In genomic region chr17:17750881-17751280, GRCh38 we compare ENCODE assay signal across 8 cellular contexts.
DNase-seq lines count a peak whose midpoint lies in the region; ATAC-seq, FAIRE-seq and TF ChIP-seq lines count a peak whose summit lies in the region.

No MANE protein-coding gene starts in this region.

- CTCF ChIA-PET in endothelial cell of umbilical vein (lab: Charles Lee) = interaction anchor here (0.7 to 2.2 kb wide), 3 partner anchors 24 to 27 kb away, joined by 3 to 7 read pairs (median 4); no protein-coding TSS in a partner anchor

- H3K27me3 ChIP-seq in right atrium auricular region (no peaks in the 10 kb centered on the region), endothelial cell of umbilical vein (ENCODE audit: control insufficient read depth in 2 of 2, insufficient read depth in 2 of 2, low read length in 2 of 2) (no peaks in the 10 kb centered on the region)

- H3K4me2 ChIP-seq in endothelial cell of umbilical vein (ENCODE audit: insufficient read depth, low read length) = no peak overlapping the region

- H3K9me3 ChIP-seq in right atrium auricular region (no peaks in the 10 kb centered on the region), endothelial cell of umbilical vein (replicated peaks; ENCODE audit: control insufficient read depth, insufficient read depth, low read length) (no peaks in the 10 kb centered on the region)

- intact Hi-C loops in left cardiac atrium (cut with DNase I) (loop anchor here in 1 of 2 donors (10.0 kb wide), 1 partner anchor 66 kb away; the partner anchor contains the start of gene RAI1), endothelial cell of umbilical vein (cut with micrococcal nuclease) (no loop called here), sciatic nerve (cut with DNase I) (no loop called here)

- POLR2A ChIA-PET in endothelial cell of umbilical vein (lab: Charles Lee) = no interaction called here

- dilution Hi-C loops in endothelial cell of umbilical vein (cut with MboI; ENCODE audit: extremely low pct_ligation_motif_present, low sequenced_read_pairs) = no loop called here

- DNase-seq in right atrium auricular region (ENCODE audit: low spot score) (no peak), left cardiac atrium (no peak), SKM-1 treated with dmso at 0.1 percent for 144 hours (lab: John Stamatoyannopoulos, UW; ENCODE audit: unreplicated experiment) (peak; percentile 57), endothelial cell of umbilical vein (ENCODE audit: low read depth, low spot score) (no peak), LoVo (ENCODE audit: low spot score) (no peak), sciatic nerve (ENCODE audit: low spot score) (no peak), AG20443 (ENCODE audit: low spot score) (no peak)
- peak; percentile 58 for DNase-seq in stimulated activated naive CD8-positive, alpha-beta T cell treated with anti-CD3 and anti-CD28 coated beads, Interleukin-15, Interleukin-2, amounts not matched to agents 100 U/mL and 50 U/mL, for 24 hours

- no peak overlapping the region for H3K9ac ChIP-seq in endothelial cell of umbilical vein (replicated peaks; ENCODE audit: extremely low read depth, insufficient read depth, low read length)

- H2AFZ ChIP-seq in endothelial cell of umbilical vein (ENCODE audit: low read depth, low read length) = no peak overlapping the region

- no peak for ATAC-seq in left cardiac atrium
- peak; percentile 20 for ATAC-seq in stimulated activated naive CD8-positive, alpha-beta T cell treated with anti-CD3 and anti-CD28 coated beads, Interleukin-15, Interleukin-2, amounts not matched to agents 100 U/mL and 50 U/mL, for 24 hours
- no peak for ATAC-seq in sciatic nerve

- H3K4me3 ChIP-seq in right atrium auricular region (no peak overlapping the region), endothelial cell of umbilical vein (replicated peaks in 1 of 3; ENCODE audit: insufficient read depth in 1 of 3, low read depth in 1 of 3, low read length in 3 of 3) (no peak overlapping the region)

- H3K36me3 ChIP-seq in right atrium auricular region (no peaks in the 10 kb centered on the region), endothelial cell of umbilical vein (ENCODE audit: control insufficient read depth in 2 of 2, extremely low read depth in 1 of 2, insufficient read depth in 2 of 2, low read length in 2 of 2) (no peaks in the 10 kb centered on the region)

- TF ChIP-seq POLR2A in endothelial cell of umbilical vein (IDR thresholded peaks at IDR 0.05; ENCODE audit: low read depth, low read length) = no peak

- H3K9me1 ChIP-seq in endothelial cell of umbilical vein (replicated peaks; ENCODE audit: control insufficient read depth, extremely low read depth, insufficient read depth, low read length) = no peaks in the 10 kb centered on the region

- H4K20me1 ChIP-seq in endothelial cell of umbilical vein (replicated peaks; ENCODE audit: control insufficient read depth, extremely low read depth, insufficient read depth, low read length) = no peaks in the 10 kb centered on the region

- H3K27ac ChIP-seq in right atrium auricular region = peak overlapping the region; percentile 31 to 84
- peak overlapping the region; percentile 81 for H3K27ac ChIP-seq in endothelial cell of umbilical vein (ENCODE audit: insufficient read depth, low read depth, low read length)

- BruUV-seq in endothelial cell of umbilical vein (replicated peaks; lab: Mats Ljungman, UMichigan) = no TSS peak

- no peak for FAIRE-seq in endothelial cell of umbilical vein (lab: Jason Lieb, UNC)

- TF ChIP-seq CTCF in right atrium auricular region (IDR thresholded peaks at IDR 0.05) (no peak), endothelial cell of umbilical vein (IDR thresholded peaks at IDR 0.05; ENCODE audit: extremely low read depth in 1 of 2, insufficient read depth in 1 of 2, low read depth in 1 of 2, low read length in 2 of 2) (no peak)

- peaks cover 5 to 74% of the 10 kb centered on the region in 2 donors for H3K4me1 ChIP-seq in right atrium auricular region
- peaks cover 39% of the 10 kb centered on the region for H3K4me1 ChIP-seq in endothelial cell of umbilical vein (ENCODE audit: control insufficient read depth, extremely low read depth, insufficient read depth, low read length)

- H3K79me2 ChIP-seq in endothelial cell of umbilical vein (ENCODE audit: control insufficient read depth, insufficient read depth, low read length) = peaks cover 36% of the 10 kb centered on the region

TF ChIP-seq in endothelial cell of umbilical vein, 7 proteins besides CTCF, POLR2A, EP300 and RAD21:
- no peak for TF ChIP-seq POLR2AphosphoS5 (IDR thresholded peaks at IDR 0.05; ENCODE audit: insufficient read depth, low read depth, low read length)
- TF ChIP-seq MAX (IDR thresholded peaks at IDR 0.05; ENCODE audit: insufficient read depth, insufficient read length) = no peak
- TF ChIP-seq GATA2 (IDR thresholded peaks at IDR 0.05; ENCODE audit: insufficient read depth, insufficient read length, low read depth, low read length) = no peak
- no peak for TF ChIP-seq MYC (IDR thresholded peaks at IDR 0.05; ENCODE audit: low read depth, low read length)
- no peak for TF ChIP-seq EZH2 (IDR thresholded peaks at IDR 0.05; ENCODE audit: borderline replicate concordance, low read depth, low read length, severe bottlenecking)
- no peak for TF ChIP-seq FOS (IDR thresholded peaks at IDR 0.05; ENCODE audit: borderline replicate concordance, insufficient read depth, low read length)
- TF ChIP-seq JUN (IDR thresholded peaks at IDR 0.05; ENCODE audit: borderline replicate concordance, insufficient read depth, insufficient read length, low read depth) = no peak

Comparison
In these comparisons a context has a peak if more than half of its experiments do, and no peak if none do; other contexts are left out.
1. DNase-seq: peak in SKM-1 treated with dmso at 0.1 percent for 144 hours (single experiment) and stimulated activated naive CD8-positive, alpha-beta T cell treated with anti-CD3 and anti-CD28 coated beads, Interleukin-15, Interleukin-2, amounts not matched to agents 100 U/mL and 50 U/mL, for 24 hours (single experiment); none in right atrium auricular region (single experiment), left cardiac atrium (single experiment), endothelial cell of umbilical vein (single experiment), LoVo (single experiment), sciatic nerve (single experiment) and AG20443 (single experiment).